In genomic region chr12:56128669-56129209, GRCh38 we compare ENCODE assay signal across 1 cellular context.
TF ChIP-seq lines count a peak whose summit lies in the region.

No MANE protein-coding gene starts in this region.

TF ChIP-seq in HEK293, 187 proteins besides CTCF, POLR2A, EP300 and RAD21 (continued from another document):
- no peak for TF ChIP-seq ZBTB44 (tag by site-specific recombination; IDR thresholded peaks at IDR 0.05)
- no peak for TF ChIP-seq ZNF140 (tag by site-specific recombination; IDR thresholded peaks at IDR 0.05)
- TF ChIP-seq ZNF596 (tag by site-specific recombination; IDR thresholded peaks at IDR 0.05): no peak
- TF ChIP-seq BCL6B (tag by site-specific recombination; IDR thresholded peaks at IDR 0.05): no peak
- no peak for TF ChIP-seq MEIS1 (CRISPR knock-in tag; IDR thresholded peaks at IDR 0.05; ENCODE audit: borderline replicate concordance)
- TF ChIP-seq PRDM10 (tag by site-specific recombination; IDR thresholded peaks at IDR 0.05): no peak
- 0 out of 2 replicates have a peak, but pooled peaks have one; percentile 12 for TF ChIP-seq ZNF398 (tag by site-specific recombination; IDR thresholded peaks at IDR 0.05)
- no peak for TF ChIP-seq ZNF837 (tag by site-specific recombination; IDR thresholded peaks at IDR 0.05)
- TF ChIP-seq ZNF24 (tag by site-specific recombination; IDR thresholded peaks at IDR 0.05): no peak
- TF ChIP-seq ZNF48 (tag by site-specific recombination; IDR thresholded peaks at IDR 0.05): no peak
- no peak for TF ChIP-seq HOXA7 (CRISPR knock-in tag; IDR thresholded peaks at IDR 0.05; ENCODE audit: borderline replicate concordance)
- no peak; the same call in 1 of the 2 replicates for TF ChIP-seq ZNF394 (tag by site-specific recombination; IDR thresholded peaks at IDR 0.05; ENCODE audit: borderline replicate concordance)
- 0 out of 2 replicates have a peak, but pooled peaks have one; percentile 15 for TF ChIP-seq TSHZ1 (tag by site-specific recombination; IDR thresholded peaks at IDR 0.05; ENCODE audit: borderline replicate concordance)
- TF ChIP-seq ZNF645 (tag by site-specific recombination; IDR thresholded peaks at IDR 0.05): no peak
- TF ChIP-seq ZIC2 (tag by site-specific recombination; IDR thresholded peaks at IDR 0.05): no peak
- no peak for TF ChIP-seq ZNF423 (tag by site-specific recombination; IDR thresholded peaks at IDR 0.05)
- TF ChIP-seq ZNF510 (tag by site-specific recombination; IDR thresholded peaks at IDR 0.05; ENCODE audit: insufficient replicate concordance): no peak
- no peak for TF ChIP-seq SCRT1 (tag by site-specific recombination; IDR thresholded peaks at IDR 0.05; ENCODE audit: borderline replicate concordance)
- TF ChIP-seq ZBTB20 (tag by site-specific recombination; IDR thresholded peaks at IDR 0.05): no peak
- TF ChIP-seq ZNF670 (tag by site-specific recombination; IDR thresholded peaks at IDR 0.05; ENCODE audit: low read depth): no peak
- TF ChIP-seq ZNF473 (tag by site-specific recombination; IDR thresholded peaks at IDR 0.05): no peak
- peak; percentile 80 for TF ChIP-seq ZFP69B (tag by site-specific recombination; IDR thresholded peaks at IDR 0.05)
- TF ChIP-seq ZSCAN5A (tag by site-specific recombination; IDR thresholded peaks at IDR 0.05): no peak
